10 cellular contexts compared by ENCODE assay signal in genomic region chr16:50251375-50252081, GRCh38. TPM values are rescaled to one million over a fixed set of nuclear protein-coding genes. Genes with fewer than 3 reads are reported as not detected.
DNase-seq lines count a peak whose midpoint lies in the region; ATAC-seq and TF ChIP-seq lines count a peak whose summit lies in the region.
"Had no signal": no experiment of that assay in that cellular context is flagged by ENCODE, and none has a peak within 500 bp of the region (broad histone marks: within the 10 kb centered on the region; RNA-seq: fewer than 3 reads in every experiment).

No MANE protein-coding gene starts in this region.

- H3K4me1 ChIP-seq in A673 (ENCODE audit: insufficient read depth, low read length, poor library complexity, severe bottlenecking): no peaks in the 10 kb centered on the region

- H3K27ac ChIP-seq in A673 (ENCODE audit: low read depth, low read length, poor library complexity, severe bottlenecking): no peak overlapping the region
- H3K27ac ChIP-seq: colonic mucosa had no signal

- peak; percentile 27 for ATAC-seq in activated CD4-positive, alpha-beta T cell treated with anti-CD3 and anti-CD28 coated beads for 36 hours
- no peak for ATAC-seq in T-helper 17 cell

- peaks cover 11% of the 10 kb centered on the region for H3K4me1 Mint-ChIP-seq in activated CD4-positive, alpha-beta T cell treated with anti-CD3 and anti-CD28 coated beads for 36 hours
- H3K4me1 Mint-ChIP-seq in activated CD4-positive, alpha-beta T cell treated with anti-CD3 and anti-CD28 coated beads, Interleukin-2, amount 10 ng/mL, durations not matched to agents 24 days and 14 days: peaks cover 11% of the 10 kb centered on the region
- peaks cover 13% of the 10 kb centered on the region for H3K4me1 Mint-ChIP-seq in T-helper 17 cell

- no peak overlapping the region for H3K27ac Mint-ChIP-seq in activated CD4-positive, alpha-beta T cell treated with anti-CD3 and anti-CD28 coated beads for 36 hours
- no peak overlapping the region for H3K27ac Mint-ChIP-seq in activated CD4-positive, alpha-beta T cell treated with anti-CD3 and anti-CD28 coated beads, Interleukin-2, amount 10 ng/mL, durations not matched to agents 24 days and 14 days
- no peak overlapping the region for H3K27ac Mint-ChIP-seq in T-helper 17 cell

- H3K4me3 Mint-ChIP-seq in activated CD4-positive, alpha-beta T cell treated with anti-CD3 and anti-CD28 coated beads for 36 hours: no peak overlapping the region
- no peak overlapping the region for H3K4me3 Mint-ChIP-seq in activated CD4-positive, alpha-beta T cell treated with anti-CD3 and anti-CD28 coated beads, Interleukin-2, amount 10 ng/mL, durations not matched to agents 24 days and 14 days
- no peak overlapping the region for H3K4me3 Mint-ChIP-seq in T-helper 17 cell

- H3K4me3 ChIP-seq in fibroblast of pulmonary artery (replicated peaks; ENCODE audit: low read depth, low read length) (no peak overlapping the region), A673 (ENCODE audit: low read depth, low read length, poor library complexity, severe bottlenecking) (no peak overlapping the region)
- H3K4me3 ChIP-seq: colonic mucosa had no signal

- H3K36me3 ChIP-seq in A673 (ENCODE audit: insufficient read depth, low read length, poor library complexity, severe bottlenecking): no peaks in the 10 kb centered on the region
- H3K36me3 ChIP-seq: colonic mucosa had no signal

- H3K27me3 ChIP-seq in A673 (replicated peaks; ENCODE audit: insufficient read depth, low read depth, low read length, poor library complexity): no peaks in the 10 kb centered on the region
- H3K27me3 ChIP-seq: colonic mucosa had no signal

- H3K27me3 Mint-ChIP-seq in activated CD4-positive, alpha-beta T cell treated with anti-CD3 and anti-CD28 coated beads for 36 hours: no peaks in the 10 kb centered on the region
- H3K27me3 Mint-ChIP-seq in activated CD4-positive, alpha-beta T cell treated with anti-CD3 and anti-CD28 coated beads, Interleukin-2, amount 10 ng/mL, durations not matched to agents 24 days and 14 days: peaks cover 16% of the 10 kb centered on the region
- no peaks in the 10 kb centered on the region for H3K27me3 Mint-ChIP-seq in T-helper 17 cell

- no peak for DNase-seq in activated CD4-positive, alpha-beta T cell treated with anti-CD3 and anti-CD28 coated beads for 36 hours
- no peak for DNase-seq in activated CD4-positive, alpha-beta T cell treated with anti-CD3 and anti-CD28 coated beads, Interleukin-2, amount 10 ng/mL, durations not matched to agents 24 days and 14 days
- DNase-seq in RKO (ENCODE audit: low spot score): peak; percentile 29
- peak; percentile 79 for DNase-seq in fibroblast of pulmonary artery (ENCODE audit: low read depth)
- peak; percentile 30 for DNase-seq in stimulated activated CD8-positive, alpha-beta memory T cell treated with anti-CD3 and anti-CD28 coated beads, Interleukin-4, amount 100 ng/mL, for 48 hours
- no peak for DNase-seq in T-helper 17 cell
- no peak for DNase-seq in NCI-H1930 (lab: John Stamatoyannopoulos, UW)
- no peak for DNase-seq in A673 (ENCODE audit: low spot score)
- DNase-seq: colonic mucosa, NCI-H1092 had no signal

- TF ChIP-seq CTCF in fibroblast of pulmonary artery (IDR thresholded peaks at IDR 0.05; ENCODE audit: low read length, missing control alignments): no peak
- TF ChIP-seq CTCF in A673 (conservative IDR thresholded peaks at IDR 0.05; ENCODE audit: low read depth, low read length): no peak

- intact Hi-C loops in activated CD4-positive, alpha-beta T cell treated with anti-CD3 and anti-CD28 coated beads for 36 hours (cut with DNase I, micrococcal nuclease): no loop called here
- intact Hi-C loops in activated CD4-positive, alpha-beta T cell treated with anti-CD3 and anti-CD28 coated beads, Interleukin-2, amount 10 ng/mL, durations not matched to agents 24 days and 14 days (cut with micrococcal nuclease): no loop called here
- intact Hi-C loops in A673 (cut with micrococcal nuclease; ENCODE audit: unreplicated experiment): no loop called here

- H3K9me3 ChIP-seq in T-helper 17 cell (ENCODE audit: control insufficient read depth, low read length, poor library complexity, severe bottlenecking) (no peaks in the 10 kb centered on the region), A673 (ENCODE audit: low read depth, low read length, poor library complexity, severe bottlenecking) (no peaks in the 10 kb centered on the region)
- H3K9me3 ChIP-seq: colonic mucosa had no signal

- BruUV-seq in A673 (replicated peaks; lab: Mats Ljungman, UMichigan): no TSS peak

- CTCF ChIA-PET in activated CD4-positive, alpha-beta T cell treated with anti-CD3 and anti-CD28 coated beads for 36 hours (lab: Charles Lee): interaction anchor here (0.7 to 1.5 kb wide), 4 partner anchors 11 to 104 kb away, joined by 3 to 5 read pairs (median 3); no protein-coding TSS in a partner anchor
- CTCF ChIA-PET in A673 (lab: Charles Lee): no interaction called here

- no peaks in the 10 kb centered on the region for H3K36me3 Mint-ChIP-seq in activated CD4-positive, alpha-beta T cell treated with anti-CD3 and anti-CD28 coated beads for 36 hours (ENCODE audit: low read depth)
- no peaks in the 10 kb centered on the region for H3K36me3 Mint-ChIP-seq in activated CD4-positive, alpha-beta T cell treated with anti-CD3 and anti-CD28 coated beads, Interleukin-2, amount 10 ng/mL, durations not matched to agents 24 days and 14 days (ENCODE audit: low read depth)
- no peaks in the 10 kb centered on the region for H3K36me3 Mint-ChIP-seq in T-helper 17 cell (ENCODE audit: low read depth)

- POLR2A ChIA-PET in activated CD4-positive, alpha-beta T cell treated with anti-CD3 and anti-CD28 coated beads for 36 hours (lab: Charles Lee): interaction anchor here (0.6 to 0.8 kb wide), 4 partner anchors 22 to 79 kb away, joined by 3 to 11 read pairs (median 4); no protein-coding TSS in a partner anchor
- POLR2A ChIA-PET in A673 (lab: Charles Lee; ENCODE audit: low non-redundant PET): interaction anchor here (0.7 kb wide), 1 partner anchor 1285 kb away, joined by 3 read pairs; no protein-coding TSS in a partner anchor

- no peaks in the 10 kb centered on the region for H3K9me3 Mint-ChIP-seq in activated CD4-positive, alpha-beta T cell treated with anti-CD3 and anti-CD28 coated beads for 36 hours (ENCODE audit: low read depth)
- H3K9me3 Mint-ChIP-seq in activated CD4-positive, alpha-beta T cell treated with anti-CD3 and anti-CD28 coated beads, Interleukin-2, amount 10 ng/mL, durations not matched to agents 24 days and 14 days: no peaks in the 10 kb centered on the region

RNA-seq across cellular contexts. Expression of gene ADCY7, which starts 14.8 kb away (rescaled TPM):
- 10 to 100 TPM; 51.8 to 85.3 TPM for total RNA-seq in activated CD4-positive, alpha-beta T cell treated with anti-CD3 and anti-CD28 coated beads for 36 hours
- total RNA-seq in activated CD4-positive, alpha-beta T cell treated with anti-CD3 and anti-CD28 coated beads, Interleukin-2, amount 10 ng/mL, durations not matched to agents 24 days and 14 days: 85.6 and 86.2 TPM in 2 replicates
- total RNA-seq in T-helper 17 cell (100 to 1,000 TPM; 187 to 203 TPM), A673 (2021) (5.4 and 5.5 TPM in 2 replicates)

Comparison
In these comparisons a context has a peak if more than half of its experiments do, and no peak if none do; other contexts are left out.
1. DNase-seq: peak in RKO (single experiment), fibroblast of pulmonary artery (single experiment) and stimulated activated CD8-positive, alpha-beta memory T cell treated with anti-CD3 and anti-CD28 coated beads, Interleukin-4, amount 100 ng/mL, for 48 hours (single experiment); none in activated CD4-positive, alpha-beta T cell treated with anti-CD3 and anti-CD28 coated beads for 36 hours (single experiment), activated CD4-positive, alpha-beta T cell treated with anti-CD3 and anti-CD28 coated beads, Interleukin-2, amount 10 ng/mL, durations not matched to agents 24 days and 14 days (single experiment), T-helper 17 cell (0 of 3), NCI-H1930 (0 of 2) and A673 (single experiment).